9 cellular contexts compared by ENCODE assay signal in the genomic region with DNA sequence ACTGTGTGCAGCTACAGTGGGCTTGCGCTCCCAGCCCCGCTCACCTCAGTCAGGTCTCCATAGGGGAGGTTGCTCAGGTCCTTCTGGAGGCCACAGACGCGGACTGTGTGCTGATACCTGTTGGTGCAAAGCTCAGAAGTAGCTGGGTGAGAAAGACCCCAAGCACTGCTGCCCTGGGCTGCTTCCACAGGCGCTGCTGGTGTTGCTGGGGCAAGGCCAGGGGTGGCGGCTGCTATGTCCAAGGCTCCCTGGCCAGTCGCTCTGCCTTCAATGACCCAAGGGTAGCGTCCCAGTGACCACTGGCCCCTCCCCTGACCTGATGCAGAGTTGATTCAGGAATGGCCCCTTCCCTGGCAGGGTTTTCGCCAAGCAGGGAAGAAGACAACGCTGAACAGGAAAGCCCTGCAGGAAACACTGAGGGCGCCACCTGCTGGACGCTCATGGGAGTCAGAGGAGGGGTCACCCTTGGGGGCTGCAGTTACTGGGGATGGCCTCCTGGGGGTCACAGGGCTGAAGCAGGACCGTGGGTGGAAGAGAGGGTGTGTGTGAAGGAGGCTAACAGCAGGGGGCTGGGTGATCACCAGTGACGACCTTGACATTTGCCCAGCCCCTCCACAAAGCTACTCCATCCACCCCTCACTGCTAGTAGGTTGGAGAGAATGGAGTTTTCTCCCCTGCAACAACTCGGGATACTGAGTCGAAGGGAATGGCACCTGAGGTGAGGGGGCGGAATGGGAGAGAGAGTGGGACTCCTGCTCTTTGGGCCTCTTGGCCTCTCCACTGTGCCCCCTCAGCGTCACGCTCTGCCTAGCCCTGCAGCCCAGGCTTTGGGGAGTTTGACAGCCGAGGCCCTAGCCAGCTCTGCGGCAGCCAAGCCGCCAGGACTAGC. TPM values are rescaled to one million over a fixed set of nuclear protein-coding genes. Genes with fewer than 3 reads are reported as not detected.
A peak's percentile ranks its signal among the peaks of the same experiment; 100 is the strongest.
DNase-seq lines count a peak whose midpoint lies in the region; ATAC-seq and TF ChIP-seq lines count a peak whose summit lies in the region.
"Had no signal": no experiment of that assay in that cellular context is flagged by ENCODE, and none has a peak within 500 bp of the region (broad histone marks: within the 10 kb centered on the region; RNA-seq: fewer than 3 reads in every experiment).

No MANE protein-coding gene starts in this region.

- no peak for TF ChIP-seq POLR2A in IMR-90 (IDR thresholded peaks at IDR 0.05; ENCODE audit: low read depth, low read length)

- no peaks in the 10 kb centered on the region for H3K36me3 ChIP-seq in CD8-positive, alpha-beta T cell (ENCODE audit: insufficient read depth, low read length)
- H3K36me3 ChIP-seq in IMR-90 (ENCODE audit: control insufficient read depth, insufficient read depth, low read length) = no peaks in the 10 kb centered on the region

- H4K91ac ChIP-seq in IMR-90 (ENCODE audit: insufficient read depth, low read depth, low read length) = no peak overlapping the region; the same call in 1 of the 2 replicates

- no peak overlapping the region for H3K14ac ChIP-seq in IMR-90 (replicated peaks; ENCODE audit: low read depth, low read length)

- H3K27ac Mint-ChIP-seq in CD8-positive, alpha-beta T cell = no peak overlapping the region

- H3K9me3 ChIP-seq in CD8-positive, alpha-beta T cell (ENCODE audit: low read length) = no peaks in the 10 kb centered on the region
- no peaks in the 10 kb centered on the region for H3K9me3 ChIP-seq in IMR-90 (ENCODE audit: control insufficient read depth, insufficient read depth, low read length)

- dilution Hi-C loops in IMR-90 (cut with HindIII; ENCODE audit: low sequenced_read_pairs, unreplicated experiment) = no loop called here

- no peaks in the 10 kb centered on the region for H3K4me1 Mint-ChIP-seq in CD8-positive, alpha-beta T cell (ENCODE audit: low read depth)

- TF ChIP-seq RAD21 in IMR-90 (IDR thresholded peaks at IDR 0.05; ENCODE audit: low read length) = peak; percentile 67

- H2AK5ac ChIP-seq in IMR-90 (ENCODE audit: low read depth, low read length) = peak overlapping the region; percentile 50

- 89% methylated on average over 7 of the region's 22 CpGs; no CpG with 5 or more reads in 1 of the 2 experiments for WGBS in IMR-90 (ENCODE audit: extremely low coverage in 2 of 2, insufficient read length in 1 of 2), 2 experiments

- peak overlapping the region; percentile 27; the same call in 1 of the 2 replicates for H2BK120ac ChIP-seq in IMR-90 (ENCODE audit: low read depth, low read length)

- peak overlapping the region; percentile 15; the same call in 1 of the 2 replicates for H3K4ac ChIP-seq in IMR-90 (ENCODE audit: low read depth, low read length)

- CTCF ChIA-PET in CD8-positive, alpha-beta T cell (lab: Charles Lee) = interaction anchor here (0.6 to 1.6 kb wide), 3 partner anchors 21 to 976 kb away, joined by 3 to 6 read pairs (median 4); no protein-coding TSS in a partner anchor
- CTCF ChIA-PET in IMR-90 (lab: Yijun Ruan, JAX) = interaction anchor here (0.6 kb wide), 1 partner anchor 8 kb away, joined by 4 read pairs; no protein-coding TSS in a partner anchor

- no peak overlapping the region for H4K5ac ChIP-seq in IMR-90 (ENCODE audit: low read depth, low read length)

- no TSS peak for BruUV-seq in IMR-90 (replicated peaks; lab: Mats Ljungman, UMichigan)

- peak; percentile 44 for ATAC-seq in CD8-positive, alpha-beta T cell
- ATAC-seq in IMR-90 (ENCODE audit: low read depth) = peak; percentile 71

- H3K9me3 Mint-ChIP-seq in CD8-positive, alpha-beta T cell = no peaks in the 10 kb centered on the region

- H2AFZ ChIP-seq in IMR-90 (replicated peaks; ENCODE audit: low read length, poor library complexity) = peak overlapping the region; percentile 72

- H3K27ac ChIP-seq in CD8-positive, alpha-beta T cell (ENCODE audit: low read depth, low read length) = no peak overlapping the region
- no peak overlapping the region for H3K27ac ChIP-seq in IMR-90 (ENCODE audit: insufficient read depth, low read length)

- H3K9ac ChIP-seq in IMR-90 (ENCODE audit: low read depth, low read length) = no peak overlapping the region

- TF ChIP-seq CTCF in CD8-positive, alpha-beta T cell (IDR thresholded peaks at IDR 0.05) = peak; percentile 49
- peak; percentile 76 for TF ChIP-seq CTCF in IMR-90 (conservative IDR thresholded peaks at IDR 0.05; ENCODE audit: low read depth, low read length)

- no peak overlapping the region for H2AK9ac ChIP-seq in IMR-90 (replicated peaks; ENCODE audit: low read depth, low read length, poor library complexity)

- DNase-seq in CD8-positive, alpha-beta T cell = peak; percentile 5 to 59 (median 42)
- peak; percentile 71 for DNase-seq in GM19238 (ENCODE audit: insufficient read length, low spot score)
- no peak for DNase-seq in IMR-90
- peak; percentile 17 to 56 (median 37) for DNase-seq in T-helper 2 cell
- DNase-seq in astrocyte of the hippocampus (ENCODE audit: low read depth, low spot score) = peak; percentile 70
- peak; percentile 90 for DNase-seq in left kidney (ENCODE audit: low read depth, low spot score)
- peak; percentile 6 to 13 for DNase-seq in stimulated activated CD8-positive, alpha-beta memory T cell treated with anti-CD3 and anti-CD28 coated beads, Interleukin-2, amount 100 ng/mL, for 1 hour (ENCODE audit: low read depth in 2 of 2)
- no peak for DNase-seq in LoVo (ENCODE audit: low spot score)

- H3K79me1 ChIP-seq in IMR-90 (ENCODE audit: low read depth in 1 of 2, low read length in 2 of 2) = no peaks in the 10 kb centered on the region

- H3K23ac ChIP-seq in IMR-90 (ENCODE audit: low read depth, low read length) = no peak overlapping the region

- peak overlapping the region; percentile 16; the same call in 1 of the 2 replicates for H2BK20ac ChIP-seq in IMR-90 (ENCODE audit: low read depth, low read length)

- peak overlapping the region; percentile 20; the same call in 1 of the 3 replicates for H2BK15ac ChIP-seq in IMR-90 (ENCODE audit: low read depth, low read length)

- H3K4me1 ChIP-seq in CD8-positive, alpha-beta T cell (ENCODE audit: insufficient read depth, low read length) = no peaks in the 10 kb centered on the region
- peaks cover 1% of the 10 kb centered on the region; the same call in 1 of the 2 replicates for H3K4me1 ChIP-seq in IMR-90 (ENCODE audit: control insufficient read depth, insufficient read depth, low read length)

- no peaks in the 10 kb centered on the region for H4K20me1 ChIP-seq in IMR-90 (ENCODE audit: insufficient read depth, low read length)

- H3K4me3 ChIP-seq in CD8-positive, alpha-beta T cell (ENCODE audit: low read depth, low read length) = no peak overlapping the region
- no peak overlapping the region for H3K4me3 ChIP-seq in IMR-90 (ENCODE audit: insufficient read depth, low read depth, low read length)

- no peak overlapping the region for H3K56ac ChIP-seq in IMR-90 (ENCODE audit: extremely low read depth, insufficient read depth, low read length)

- H3K4me2 ChIP-seq in IMR-90 (ENCODE audit: low read depth, low read length) = no peak overlapping the region

- H3K18ac ChIP-seq in IMR-90 (ENCODE audit: low read depth, low read length) = no peak overlapping the region

- no peaks in the 10 kb centered on the region for H3K27me3 ChIP-seq in CD8-positive, alpha-beta T cell (ENCODE audit: insufficient read depth, low read length)
- no peaks in the 10 kb centered on the region for H3K27me3 ChIP-seq in IMR-90 (ENCODE audit: control insufficient read depth, insufficient read depth, low read length)

- no peaks in the 10 kb centered on the region for H3K36me3 Mint-ChIP-seq in CD8-positive, alpha-beta T cell

- peaks cover 19% of the 10 kb centered on the region for H3K9me1 ChIP-seq in IMR-90 (ENCODE audit: insufficient read depth, low read length)

- no peak overlapping the region for H3K4me3 Mint-ChIP-seq in CD8-positive, alpha-beta T cell

- H4K8ac ChIP-seq in IMR-90 (ENCODE audit: low read depth in 2 of 2, low read length in 2 of 2) = 0 out of 4 replicates have a peak overlapping the region, but pooled peaks of 1 of the 2 experiments have one; percentile 48

- in situ Hi-C loops in IMR-90 (cut with MboI; ENCODE audit: low sequenced_read_pairs) = no loop called here

- intact Hi-C loops in CD8-positive, alpha-beta T cell (cut with DNase I, micrococcal nuclease) = no loop called here
- intact Hi-C loops in IMR-90 (cut with micrococcal nuclease) = loop anchor here (1.0 kb wide), 1 partner anchor 976 kb away; no protein-coding TSS in a partner anchor

- H3K27me3 Mint-ChIP-seq in CD8-positive, alpha-beta T cell (ENCODE audit: low read depth) = peaks cover 6% of the 10 kb centered on the region

- POLR2A ChIA-PET in CD8-positive, alpha-beta T cell (lab: Charles Lee) = no interaction called here
- POLR2A ChIA-PET in IMR-90 (lab: Charles Lee; ENCODE audit: unreplicated experiment) = no interaction called here

- no peak overlapping the region for H2BK5ac ChIP-seq in IMR-90 (ENCODE audit: low read depth, low read length, poor library complexity, severe bottlenecking)

TF ChIP-seq in IMR-90, 13 proteins besides CTCF, POLR2A, EP300 and RAD21:
- no peak for TF ChIP-seq BHLHE40 (IDR thresholded peaks at IDR 0.05; ENCODE audit: low read depth, low read length)
- peak; percentile 35; the same call in 1 of the 2 replicates for TF ChIP-seq MAZ (IDR thresholded peaks at IDR 0.05; ENCODE audit: borderline replicate concordance, low read depth, low read length)
- TF ChIP-seq SMC3 (IDR thresholded peaks at IDR 0.05; ENCODE audit: low read depth, low read length) = peak; percentile 63

RNA-seq across cellular contexts. Expression of a gene that starts 38.3 kb away (rescaled TPM):
- not detected for total RNA-seq in CD8-positive, alpha-beta T cell
- under 0.01 TPM in 2 replicates for total RNA-seq in IMR-90 (2012; rRNA removed)
- not detected in 2 replicates for polyA plus RNA-seq in IMR-90 (2012; rRNA removed)
- not detected in 2 replicates for polyA plus RNA-seq in IMR-90 (2012; cell fraction: cytosol; rRNA removed)
- polyA plus RNA-seq in IMR-90 (2012; cell fraction: nucleus; rRNA removed; ENCODE audit: low replicate concordance) = 0.03 and 0.05 TPM in 2 replicates
- total RNA-seq: T-helper 1 cell treated with Interleukin-12 subunit alpha and Interleukin-12 subunit beta and Interleukin-4 antibody, amounts not matched to agents 30 ng/mL and 1 ng/mL, for 36 hours had no signal

Comparison
In these comparisons a context has a peak if more than half of its experiments do, and no peak if none do; other contexts are left out.
1. DNase-seq: peak in CD8-positive, alpha-beta T cell (7 of 7), GM19238 (single experiment), T-helper 2 cell (5 of 5), astrocyte of the hippocampus (single experiment), left kidney (single experiment) and stimulated activated CD8-positive, alpha-beta memory T cell treated with anti-CD3 and anti-CD28 coated beads, Interleukin-2, amount 100 ng/mL, for 1 hour (2 of 2); none in IMR-90 (single experiment) and LoVo (single experiment).